In genomic region chr19:2235026-2235395, GRCh38 we compare ENCODE assay signal across 8 cellular contexts. TPM values are rescaled to one million over a fixed set of nuclear protein-coding genes. Genes with fewer than 3 reads are reported as not detected.
A peak's percentile ranks its signal among the peaks of the same experiment; 100 is the strongest.
DNase-seq lines count a peak whose midpoint lies in the region; ATAC-seq and TF ChIP-seq lines count a peak whose summit lies in the region.

No MANE protein-coding gene starts in this region.

- H4K20me1 ChIP-seq in BLaER1 (peaks cover 89% of the 10 kb centered on the region), MM.1S (ENCODE audit: insufficient read depth, low read length) (peaks cover 17% of the 10 kb centered on the region), neural cell (ENCODE audit: insufficient read depth) (no peaks in the 10 kb centered on the region)

- peak overlapping the region; percentile 90 to 96 for H3K4me3 Mint-ChIP-seq in effector memory CD8-positive, alpha-beta T cell

- H3K4me3 ChIP-seq in BLaER1, result peak overlapping the region; percentile 97
- peak overlapping the region; percentile 89 for H3K4me3 ChIP-seq in MM.1S (ENCODE audit: low read length)
- H3K4me3 ChIP-seq in neural cell (ENCODE audit: low read length), result peak overlapping the region; percentile 94

- H3K27ac ChIP-seq in BLaER1 (peak overlapping the region; percentile 99), MM.1S (ENCODE audit: low read length) (peak overlapping the region; percentile 36; the same call in 1 of the 2 replicates), neural cell (ENCODE audit: low read length) (peak overlapping the region; percentile 93)

- H3F3A ChIP-seq in MM.1S (ENCODE audit: insufficient read depth, low read length) (peaks cover 58% of the 10 kb centered on the region), neural cell (ENCODE audit: insufficient read depth, low read length, poor library complexity, severe bottlenecking) (no peaks in the 10 kb centered on the region)

- H3K27me3 Mint-ChIP-seq in effector memory CD8-positive, alpha-beta T cell, result no peaks in the 10 kb centered on the region

- H3K36me3 ChIP-seq in BLaER1, result peaks cover 48% of the 10 kb centered on the region
- 0 out of 2 replicates have a peak, but pooled peaks cover 6% of the 10 kb centered on the region for H3K36me3 ChIP-seq in MM.1S (replicated peaks; ENCODE audit: insufficient read depth, low read length)
- H3K36me3 ChIP-seq in neural cell (ENCODE audit: insufficient read depth, low read length), result no peaks in the 10 kb centered on the region

- peaks cover 44 to 51% of the 10 kb centered on the region in 2 donors for H3K4me1 Mint-ChIP-seq in effector memory CD8-positive, alpha-beta T cell (ENCODE audit: low read depth in 2 of 2)

- TF ChIP-seq EP300 in neural cell (conservative IDR thresholded peaks at IDR 0.05; ENCODE audit: poor library complexity, severe bottlenecking), result no peak

- H3K4me1 ChIP-seq in BLaER1 (peaks cover 80% of the 10 kb centered on the region), MM.1S (ENCODE audit: low read length) (peaks cover 14% of the 10 kb centered on the region; the same call in 1 of the 2 replicates)

- H3K9ac ChIP-seq in BLaER1 (peak overlapping the region; percentile 98), MM.1S (ENCODE audit: low read length) (peak overlapping the region; percentile 92), neural cell (ENCODE audit: low read length) (peak overlapping the region; percentile 92)

- H3K79me2 ChIP-seq in MM.1S (ENCODE audit: low read length) (peaks cover 93% of the 10 kb centered on the region), neural cell (replicated peaks; ENCODE audit: insufficient read depth, low read length) (peaks cover 53% of the 10 kb centered on the region)

- no peaks in the 10 kb centered on the region for H3K9me3 Mint-ChIP-seq in effector memory CD8-positive, alpha-beta T cell

- H2AFZ ChIP-seq in MM.1S (ENCODE audit: low read length) (no peak overlapping the region), neural cell (ENCODE audit: low read depth, low read length) (no peak overlapping the region)

- peak overlapping the region; percentile 83 to 91 for H3K27ac Mint-ChIP-seq in effector memory CD8-positive, alpha-beta T cell

- DNase-seq in MM.1S (no peak), HCEC 1CT (no peak), Ammon's horn (ENCODE audit: low spot score) (no peak)
- DNase-seq in effector memory CD8-positive, alpha-beta T cell, result no peak
- no peak for DNase-seq in stimulated activated CD4-positive, alpha-beta T cell treated with anti-CD3 and anti-CD28 coated beads, Interleukin-2, amount 100 ng/mL, for 24 hours

- TF ChIP-seq CTCF in MM.1S (IDR thresholded peaks at IDR 0.05; ENCODE audit: low read length) (no peak), neural cell (IDR thresholded peaks at IDR 0.05; ENCODE audit: poor library complexity, severe bottlenecking) (no peak)

- H3K27me3 ChIP-seq in BLaER1 (no peaks in the 10 kb centered on the region), MM.1S (replicated peaks; ENCODE audit: insufficient read depth, low read length) (no peaks in the 10 kb centered on the region), neural cell (ENCODE audit: insufficient read depth, low read depth, low read length) (no peaks in the 10 kb centered on the region)

- H3K4me2 ChIP-seq in BLaER1 (peak overlapping the region; percentile 96), MM.1S (ENCODE audit: low read depth, low read length) (peak overlapping the region; percentile 83), neural cell (ENCODE audit: low read length) (peak overlapping the region; percentile 52)

- TF ChIP-seq RAD21 in neural cell (conservative IDR thresholded peaks at IDR 0.05), result no peak

- no peaks in the 10 kb centered on the region for H3K9me2 ChIP-seq in MM.1S (replicated peaks; ENCODE audit: insufficient read depth, low read length)
- no peaks in the 10 kb centered on the region for H3K9me2 ChIP-seq in neural cell (ENCODE audit: insufficient read depth, low read length)

- peaks cover 58% of the 10 kb centered on the region for H3K36me3 Mint-ChIP-seq in effector memory CD8-positive, alpha-beta T cell (ENCODE audit: insufficient read depth)

- H3K9me3 ChIP-seq in BLaER1 (no peaks in the 10 kb centered on the region), MM.1S (replicated peaks; ENCODE audit: insufficient read depth, low read length) (no peaks in the 10 kb centered on the region), neural cell (ENCODE audit: low read length) (no peaks in the 10 kb centered on the region)

- ATAC-seq in effector memory CD8-positive, alpha-beta T cell (replicated peaks), result no peak
- no peak for ATAC-seq in HG02981 (IDR thresholded peaks at IDR 0.05; ENCODE audit: unreplicated experiment)

TF ChIP-seq in neural cell, 6 proteins besides CTCF, POLR2A, EP300 and RAD21:
- TF ChIP-seq SMC3 (conservative IDR thresholded peaks at IDR 0.05; ENCODE audit: poor library complexity), result no peak

RNA-seq across cellular contexts. Expression of gene PLEKHJ1, which starts 1.1 kb away (rescaled TPM):
- 219 and 254 TPM in 2 replicates for polyA plus RNA-seq in neural cell
- 64.6 and 80.1 TPM in 2 replicates for polyA minus RNA-seq in neural cell

RNA-seq across cellular contexts. Expression of gene SF3A2, which starts 1.6 kb away (rescaled TPM):
- polyA plus RNA-seq in neural cell, result 14.4 and 51.6 TPM in 2 replicates
- 50.2 and 51.4 TPM in 2 replicates for polyA minus RNA-seq in neural cell

RNA-seq across cellular contexts. Expression of gene AMH, which starts 14.1 kb away (rescaled TPM):
- 57.5 and 71.5 TPM in 2 replicates for polyA plus RNA-seq in neural cell
- 12.7 and 12.8 TPM in 2 replicates for polyA minus RNA-seq in neural cell

RNA-seq across cellular contexts. Expression of gene JSRP1, which starts 21.2 kb away (rescaled TPM):
- polyA plus RNA-seq in neural cell, result 1.3 and 1.4 TPM in 2 replicates
- 4.9 TPM in 1 of 2 replicates, not detected in the other for polyA minus RNA-seq in neural cell

RNA-seq across cellular contexts. Expression of gene PEAK3, which starts 47.0 kb away (rescaled TPM):
- polyA plus RNA-seq in neural cell, result not detected in 2 replicates
- not detected in 2 replicates for polyA minus RNA-seq in neural cell

Comparison
In these comparisons a context has a peak if more than half of its experiments do, and no peak if none do; other contexts are left out.
1. H3K27ac ChIP-seq: peak in every context shown above with its lines; median percentile 99 in BLaER1; 93 in neural cell; 36 in MM.1S.